32 cellular contexts compared by ENCODE assay signal in genomic region chr5:43543434-43543833, GRCh38. TPM values are rescaled to one million over a fixed set of nuclear protein-coding genes. Genes with fewer than 3 reads are reported as not detected.
A peak's percentile ranks its signal among the peaks of the same experiment; 100 is the strongest.
DNase-seq lines count a peak whose midpoint lies in the region; ATAC-seq lines count a peak whose summit lies in the region.
"Had no signal": no experiment of that assay in that cellular context is flagged by ENCODE, and none has a peak within 500 bp of the region (broad histone marks: within the 10 kb centered on the region; RNA-seq: fewer than 3 reads in every experiment).

No MANE protein-coding gene starts in this region.

- no peak overlapping the region for H3K4me3 Mint-ChIP-seq in activated CD8-positive, alpha-beta memory T cell treated with anti-CD3 and anti-CD28 coated beads, Interleukin-2, amount 10 ng/mL, durations not matched to agents 7 days and 5 days
- H3K4me3 Mint-ChIP-seq in activated T-helper 17 cell treated with anti-CD3 and anti-CD28 coated beads, Interleukin-2, amount 50 U/mL, for 72 hours, result no peak overlapping the region
- no peak overlapping the region for H3K4me3 Mint-ChIP-seq in naive thymus-derived CD8-positive, alpha-beta T cell
- H3K4me3 Mint-ChIP-seq: activated CD4-positive, alpha-beta memory T cell treated with anti-CD3 and anti-CD28 coated beads, Interleukin-2, amount 10 ng/mL, durations not matched to agents 7 days and 5 days; CD8-positive, alpha-beta memory T cell; stimulated activated naive CD8-positive, alpha-beta T cell treated with anti-CD3 and anti-CD28 coated beads, Interleukin-15, amount 100 ng/mL, for 72 hours; T-helper 17 cell had no signal

- DNase-seq in activated CD8-positive, alpha-beta memory T cell treated with anti-CD3 and anti-CD28 coated beads, Interleukin-2, amount 10 ng/mL, durations not matched to agents 7 days and 5 days, result no peak
- DNase-seq in activated CD8-positive, alpha-beta memory T cell treated with anti-CD3 and anti-CD28 coated beads, Interleukin-2, amount 50 U/mL, for 4 hours, result no peak
- peak; percentile 9 for DNase-seq in kidney tubule cell (ENCODE audit: low spot score)
- peak; percentile 80 for DNase-seq in renal cortical epithelial cell (ENCODE audit: low read depth)
- no peak for DNase-seq in naive thymus-derived CD8-positive, alpha-beta T cell
- DNase-seq in activated CD4-positive, alpha-beta T cell treated with anti-CD3 and anti-CD28 coated beads for 1 hour, result no peak
- DNase-seq in DMS 273 treated with DMSO at 0.1 percent for 48 hours (lab: John Stamatoyannopoulos, UW), result no peak
- DNase-seq: activated CD4-positive, alpha-beta memory T cell treated with anti-CD3 and anti-CD28 coated beads, Interleukin-2, amount 10 ng/mL, durations not matched to agents 7 days and 5 days; activated CD4-positive, CD25-positive, alpha-beta regulatory T cell treated with anti-CD3 and anti-CD28 coated beads, Interleukin-2, amount 50 U/mL, for 72 hours; amniotic stem cell; CD8-positive, alpha-beta memory T cell; colonic mucosa; DMS153; effector CD8-positive, alpha-beta T cell; erythroblast; foreskin melanocyte; GDM1; HCEC 1CT; heart right ventricle; KBM-7; left cardiac atrium; mesenchymal stem cell; MM.1S; NCI-H1417; NCI-H2081; NCI-H774; OCI-M1; stimulated activated naive CD8-positive, alpha-beta T cell treated with anti-CD3 and anti-CD28 coated beads, Interleukin-15, amount 100 ng/mL, for 72 hours; T-helper 17 cell had no signal

- POLR2A ChIA-PET in naive thymus-derived CD8-positive, alpha-beta T cell (lab: Charles Lee), result no interaction called here

- H3K36me3 Mint-ChIP-seq in activated CD8-positive, alpha-beta memory T cell treated with anti-CD3 and anti-CD28 coated beads, Interleukin-2, amount 10 ng/mL, durations not matched to agents 7 days and 5 days, result peaks cover 48% of the 10 kb centered on the region
- H3K36me3 Mint-ChIP-seq in activated T-helper 17 cell treated with anti-CD3 and anti-CD28 coated beads, Interleukin-2, amount 50 U/mL, for 72 hours (ENCODE audit: low read depth), result peaks cover 95% of the 10 kb centered on the region
- peaks cover 0 to 95% (median 7%) of the 10 kb centered on the region in 3 donors for H3K36me3 Mint-ChIP-seq in naive thymus-derived CD8-positive, alpha-beta T cell

- ATAC-seq in activated CD8-positive, alpha-beta memory T cell treated with anti-CD3 and anti-CD28 coated beads, Interleukin-2, amount 10 ng/mL, durations not matched to agents 7 days and 5 days, result no peak
- ATAC-seq in activated T-helper 17 cell treated with anti-CD3 and anti-CD28 coated beads, Interleukin-2, amount 50 U/mL, for 72 hours (replicated peaks), result no peak
- ATAC-seq in naive thymus-derived CD8-positive, alpha-beta T cell, result no peak
- ATAC-seq: A549; SK-N-SH treated with all-trans-retinoic acid at 6 μM for 48 hours; stimulated activated naive CD8-positive, alpha-beta T cell treated with anti-CD3 and anti-CD28 coated beads, Interleukin-15, amount 100 ng/mL, for 72 hours; T-helper 17 cell had no signal

- peaks cover 3% of the 10 kb centered on the region for H3K4me1 Mint-ChIP-seq in activated CD8-positive, alpha-beta memory T cell treated with anti-CD3 and anti-CD28 coated beads, Interleukin-2, amount 10 ng/mL, durations not matched to agents 7 days and 5 days
- H3K4me1 Mint-ChIP-seq in activated T-helper 17 cell treated with anti-CD3 and anti-CD28 coated beads, Interleukin-2, amount 50 U/mL, for 72 hours, result peaks cover 11% of the 10 kb centered on the region
- peaks cover 12 to 45% (median 14%) of the 10 kb centered on the region in 4 donors for H3K4me1 Mint-ChIP-seq in naive thymus-derived CD8-positive, alpha-beta T cell

- CTCF ChIA-PET in activated CD8-positive, alpha-beta memory T cell treated with anti-CD3 and anti-CD28 coated beads, Interleukin-2, amount 10 ng/mL, durations not matched to agents 7 days and 5 days (lab: Charles Lee), result interaction anchor here (1.6 kb wide), 1 partner anchor 11 kb away, joined by 4 read pairs; no protein-coding TSS in a partner anchor

- no peaks in the 10 kb centered on the region for H3K9me3 Mint-ChIP-seq in activated CD8-positive, alpha-beta memory T cell treated with anti-CD3 and anti-CD28 coated beads, Interleukin-2, amount 10 ng/mL, durations not matched to agents 7 days and 5 days (ENCODE audit: low read depth)
- H3K9me3 Mint-ChIP-seq in activated T-helper 17 cell treated with anti-CD3 and anti-CD28 coated beads, Interleukin-2, amount 50 U/mL, for 72 hours, result no peaks in the 10 kb centered on the region
- H3K9me3 Mint-ChIP-seq in naive thymus-derived CD8-positive, alpha-beta T cell, result no peaks in the 10 kb centered on the region
- H3K9me3 Mint-ChIP-seq: activated CD4-positive, alpha-beta memory T cell treated with anti-CD3 and anti-CD28 coated beads, Interleukin-2, amount 10 ng/mL, durations not matched to agents 7 days and 5 days; CD8-positive, alpha-beta memory T cell; stimulated activated naive CD8-positive, alpha-beta T cell treated with anti-CD3 and anti-CD28 coated beads, Interleukin-15, amount 100 ng/mL, for 72 hours had no signal

- peak overlapping the region; percentile 21 for H3K27ac Mint-ChIP-seq in activated CD8-positive, alpha-beta memory T cell treated with anti-CD3 and anti-CD28 coated beads, Interleukin-2, amount 10 ng/mL, durations not matched to agents 7 days and 5 days
- peak overlapping the region; percentile 33 for H3K27ac Mint-ChIP-seq in activated T-helper 17 cell treated with anti-CD3 and anti-CD28 coated beads, Interleukin-2, amount 50 U/mL, for 72 hours
- peak overlapping the region in 2 of 10 donors; percentile 48 to 64 for H3K27ac Mint-ChIP-seq in naive thymus-derived CD8-positive, alpha-beta T cell
- H3K27ac Mint-ChIP-seq: activated CD4-positive, alpha-beta memory T cell treated with anti-CD3 and anti-CD28 coated beads, Interleukin-2, amount 10 ng/mL, durations not matched to agents 7 days and 5 days; T-helper 17 cell had no signal

- H3K27me3 Mint-ChIP-seq in activated CD8-positive, alpha-beta memory T cell treated with anti-CD3 and anti-CD28 coated beads, Interleukin-2, amount 10 ng/mL, durations not matched to agents 7 days and 5 days, result no peaks in the 10 kb centered on the region
- H3K27me3 Mint-ChIP-seq in activated T-helper 17 cell treated with anti-CD3 and anti-CD28 coated beads, Interleukin-2, amount 50 U/mL, for 72 hours, result no peaks in the 10 kb centered on the region
- H3K27me3 Mint-ChIP-seq in naive thymus-derived CD8-positive, alpha-beta T cell, result no peaks in the 10 kb centered on the region
- H3K27me3 Mint-ChIP-seq: activated CD4-positive, alpha-beta memory T cell treated with anti-CD3 and anti-CD28 coated beads, Interleukin-2, amount 10 ng/mL, durations not matched to agents 7 days and 5 days; CD8-positive, alpha-beta memory T cell; stimulated activated naive CD8-positive, alpha-beta T cell treated with anti-CD3 and anti-CD28 coated beads, Interleukin-15, amount 100 ng/mL, for 72 hours; T-helper 17 cell had no signal

RNA-seq across cellular contexts. Expression of gene PAIP1, which starts 13.4 kb away (rescaled TPM):
- total RNA-seq in activated CD8-positive, alpha-beta memory T cell treated with anti-CD3 and anti-CD28 coated beads, Interleukin-2, amount 10 ng/mL, durations not matched to agents 7 days and 5 days, result 10 to 100 TPM; 34.0 to 42.9 TPM
- 10 to 100 TPM; 28.3 to 43.6 TPM for total RNA-seq in activated T-helper 17 cell treated with anti-CD3 and anti-CD28 coated beads, Interleukin-2, amount 50 U/mL, for 72 hours
- total RNA-seq in renal cortical epithelial cell, result 199 and 205 TPM in 2 replicates
- 10 to 100 TPM; 36.2 to 37.7 TPM for total RNA-seq in naive thymus-derived CD8-positive, alpha-beta T cell
- polyA plus RNA-seq in naive thymus-derived CD8-positive, alpha-beta T cell, result 10 to 100 TPM; 31.3 to 45.7 (median 32.5) TPM

RNA-seq across cellular contexts. Expression of gene C5orf34, which starts 28.5 kb away (rescaled TPM):
- 1 to 10 TPM; 7.0 to 9.8 TPM for total RNA-seq in activated CD8-positive, alpha-beta memory T cell treated with anti-CD3 and anti-CD28 coated beads, Interleukin-2, amount 10 ng/mL, durations not matched to agents 7 days and 5 days
- 10 to 100 TPM in 1 of 2 donors, 1 to 10 TPM in 1; 7.7 to 11.7 TPM for total RNA-seq in activated T-helper 17 cell treated with anti-CD3 and anti-CD28 coated beads, Interleukin-2, amount 50 U/mL, for 72 hours
- 1.7 and 3.0 TPM in 2 replicates for total RNA-seq in renal cortical epithelial cell
- 1 to 10 TPM; 5.3 to 7.4 TPM for total RNA-seq in naive thymus-derived CD8-positive, alpha-beta T cell
- 1 to 10 TPM in 1 of 3 donors, under 1 TPM in 2; 0.77 to 2.0 (median 0.87) TPM for polyA plus RNA-seq in naive thymus-derived CD8-positive, alpha-beta T cell

RNA-seq across cellular contexts. Expression of gene NNT, which starts 59.5 kb away (rescaled TPM):
- total RNA-seq in activated CD8-positive, alpha-beta memory T cell treated with anti-CD3 and anti-CD28 coated beads, Interleukin-2, amount 10 ng/mL, durations not matched to agents 7 days and 5 days, result 100 to 1,000 TPM; 103 to 115 TPM
- total RNA-seq in activated T-helper 17 cell treated with anti-CD3 and anti-CD28 coated beads, Interleukin-2, amount 50 U/mL, for 72 hours, result 10 to 100 TPM; 87.5 to 97.2 TPM
- 66.7 and 147 TPM in 2 replicates for total RNA-seq in renal cortical epithelial cell
- total RNA-seq in naive thymus-derived CD8-positive, alpha-beta T cell, result 10 to 100 TPM; 63.4 to 63.6 TPM
- polyA plus RNA-seq in naive thymus-derived CD8-positive, alpha-beta T cell, result 10 to 100 TPM; 38.8 to 52.7 (median 49.5) TPM

RNA-seq across cellular contexts. Expression of gene TMEM267, which starts 59.8 kb away (rescaled TPM):
- 10 to 100 TPM; 13.9 to 21.9 TPM for total RNA-seq in activated CD8-positive, alpha-beta memory T cell treated with anti-CD3 and anti-CD28 coated beads, Interleukin-2, amount 10 ng/mL, durations not matched to agents 7 days and 5 days
- total RNA-seq in activated T-helper 17 cell treated with anti-CD3 and anti-CD28 coated beads, Interleukin-2, amount 50 U/mL, for 72 hours, result 10 to 100 TPM in 1 of 2 donors, 1 to 10 TPM in 1; 9.5 to 14.6 TPM
- 27.8 and 29.4 TPM in 2 replicates for total RNA-seq in renal cortical epithelial cell
- 10 to 100 TPM; 19.7 to 20.6 TPM for total RNA-seq in naive thymus-derived CD8-positive, alpha-beta T cell
- polyA plus RNA-seq in naive thymus-derived CD8-positive, alpha-beta T cell, result 10 to 100 TPM; 19.1 to 36.7 (median 22.9) TPM

Comparison
In these comparisons a context has a peak if more than half of its experiments do, and no peak if none do; other contexts are left out.
1. DNase-seq: peak in kidney tubule cell (single experiment) and renal cortical epithelial cell (single experiment); none in activated CD8-positive, alpha-beta memory T cell treated with anti-CD3 and anti-CD28 coated beads, Interleukin-2, amount 10 ng/mL, durations not matched to agents 7 days and 5 days (single experiment), activated CD8-positive, alpha-beta memory T cell treated with anti-CD3 and anti-CD28 coated beads, Interleukin-2, amount 50 U/mL, for 4 hours (single experiment), naive thymus-derived CD8-positive, alpha-beta T cell (0 of 10), activated CD4-positive, alpha-beta T cell treated with anti-CD3 and anti-CD28 coated beads for 1 hour (single experiment) and DMS 273 treated with DMSO at 0.1 percent for 48 hours (single experiment).